ENCODE assay signal across 8 cellular contexts in genomic region chr1:40783001-40783905, GRCh38. TPM values are rescaled to one million over a fixed set of nuclear protein-coding genes. Genes with fewer than 3 reads are reported as not detected.
DNase-seq lines count a peak whose midpoint lies in the region; ATAC-seq and TF ChIP-seq lines count a peak whose summit lies in the region.

TSS of gene KCNQ4 (plus strand) at chr1:40783787. CDS start at chr1:40784094, 307 bp downstream.

- H3K36me3 ChIP-seq in SJCRH30 (no peaks in the 10 kb centered on the region), lung (ENCODE audit: control insufficient read depth in 2 of 2, insufficient read depth in 2 of 2, low read length in 2 of 2) (no peaks in the 10 kb centered on the region), thoracic aorta (no peaks in the 10 kb centered on the region)

- H3K9me3 ChIP-seq in SJCRH30 (replicated peaks) (no peaks in the 10 kb centered on the region), lung (ENCODE audit: control insufficient read depth in 2 of 2, insufficient read depth in 1 of 2, low read length in 1 of 2) (no peaks in the 10 kb centered on the region), thoracic aorta (no peaks in the 10 kb centered on the region)

- peaks cover 25% of the 10 kb centered on the region for H3K4me1 ChIP-seq in SJCRH30
- peaks cover 0 to 10% of the 10 kb centered on the region in 2 donors for H3K4me1 ChIP-seq in lung (ENCODE audit: control insufficient read depth in 2 of 2, insufficient read depth in 2 of 2, low read length in 2 of 2)
- peaks cover 16 to 38% of the 10 kb centered on the region in 2 donors for H3K4me1 ChIP-seq in thoracic aorta (ENCODE audit: control insufficient read depth in 1 of 2, low read depth in 2 of 2)

- H3K27me3 ChIP-seq in SJCRH30 (peaks cover 10% of the 10 kb centered on the region; the same call in 1 of the 2 replicates), lung (ENCODE audit: control insufficient read depth, insufficient read depth) (no peaks in the 10 kb centered on the region), thoracic aorta (replicated peaks; ENCODE audit: insufficient read depth) (no peaks in the 10 kb centered on the region)

- H3K27ac ChIP-seq in 22Rv1 (peak within 1 kb of the TSS; percentile 75), SJCRH30 (no peak within 1 kb of the TSS), lung (ENCODE audit: low read depth in 1 of 2, low read length in 1 of 2) (no peak within 1 kb of the TSS), thoracic aorta (peak within 1 kb of the TSS; percentile 75 to 83)

- DNase-seq in SJCRH30 (peak; percentile 63 to 66), dermis blood vessel endothelial cell (peak; percentile 19), lung (ENCODE audit: low spot score) (peak; percentile 41), thoracic aorta (ENCODE audit: low spot score) (no peak), NCI-H1694 treated with DMSO at 0.1 percent for 48 hours (lab: John Stamatoyannopoulos, UW) (no peak)

- H3K4me3 ChIP-seq in GM12875 (ENCODE audit: low read depth, low read length): peak within 1 kb of the TSS; percentile 38
- H3K4me3 ChIP-seq in SJCRH30: peak within 1 kb of the TSS; percentile 54
- H3K4me3 ChIP-seq in lung: peak within 1 kb of the TSS; percentile 3
- peak within 1 kb of the TSS; percentile 81 for H3K4me3 ChIP-seq in thoracic aorta

- ATAC-seq in lung (ENCODE audit: insufficient read depth, low FRiP score) (peak; percentile 28), thoracic aorta (ENCODE audit: insufficient number of reproducible peaks, low FRiP score, low read depth) (peak; percentile 52), GM19395 (IDR thresholded peaks at IDR 0.05; ENCODE audit: unreplicated experiment) (no peak)

- TF ChIP-seq CTCF in 22Rv1 (IDR thresholded peaks at IDR 0.05): no peak
- no peak for TF ChIP-seq CTCF in GM12875 (IDR thresholded peaks at IDR 0.05; ENCODE audit: borderline replicate concordance, insufficient read depth, low read depth, low read length)
- TF ChIP-seq CTCF in lung (IDR thresholded peaks at IDR 0.05; ENCODE audit: control extremely low read depth, extremely low read depth): no peak
- TF ChIP-seq CTCF in thoracic aorta (IDR thresholded peaks at IDR 0.05): no peak

- WGBS in lung, 2 donors: 4% methylated on average over 61 to 73 of the region's 73 CpGs

RNA-seq across cellular contexts. Expression of gene KCNQ4, which starts in this region (rescaled TPM):
- 0.05 and 0.12 TPM in 2 replicates for total RNA-seq in SJCRH30 (2014; rRNA removed; shearing (Covaris generic))
- total RNA-seq in dermis blood vessel endothelial cell (not detected in 2 replicates), lung (under 1 TPM; 0.63 to 0.98 TPM), thoracic aorta (10 to 100 TPM in 1 of 2 donors, 1 to 10 TPM in 1; 5.7 to 11.5 TPM)
- under 1 TPM; 0.54 to 0.55 TPM for polyA plus RNA-seq in lung

Comparison
In these comparisons a context has a peak if more than half of its experiments do, and no peak if none do; other contexts are left out.
1. Peak in DNase-seq and H3K4me3 ChIP-seq in SJCRH30; RNA of the gene not detected or under 1 TPM.
2. Peak in DNase-seq in dermis blood vessel endothelial cell; RNA of the gene not detected or under 1 TPM.
3. Peak in DNase-seq, ATAC-seq and H3K4me3 ChIP-seq in lung; RNA of the gene not detected or under 1 TPM.
4. H3K27ac ChIP-seq: peak in 22Rv1 (single experiment) and thoracic aorta (2 of 2); none in SJCRH30 (single experiment) and lung (0 of 2).
5. H3K4me3 ChIP-seq: peak in every context shown above with its lines; median percentile 81 in thoracic aorta; 54 in SJCRH30; 38 in GM12875; 3 in lung.